In the genomic region with DNA sequence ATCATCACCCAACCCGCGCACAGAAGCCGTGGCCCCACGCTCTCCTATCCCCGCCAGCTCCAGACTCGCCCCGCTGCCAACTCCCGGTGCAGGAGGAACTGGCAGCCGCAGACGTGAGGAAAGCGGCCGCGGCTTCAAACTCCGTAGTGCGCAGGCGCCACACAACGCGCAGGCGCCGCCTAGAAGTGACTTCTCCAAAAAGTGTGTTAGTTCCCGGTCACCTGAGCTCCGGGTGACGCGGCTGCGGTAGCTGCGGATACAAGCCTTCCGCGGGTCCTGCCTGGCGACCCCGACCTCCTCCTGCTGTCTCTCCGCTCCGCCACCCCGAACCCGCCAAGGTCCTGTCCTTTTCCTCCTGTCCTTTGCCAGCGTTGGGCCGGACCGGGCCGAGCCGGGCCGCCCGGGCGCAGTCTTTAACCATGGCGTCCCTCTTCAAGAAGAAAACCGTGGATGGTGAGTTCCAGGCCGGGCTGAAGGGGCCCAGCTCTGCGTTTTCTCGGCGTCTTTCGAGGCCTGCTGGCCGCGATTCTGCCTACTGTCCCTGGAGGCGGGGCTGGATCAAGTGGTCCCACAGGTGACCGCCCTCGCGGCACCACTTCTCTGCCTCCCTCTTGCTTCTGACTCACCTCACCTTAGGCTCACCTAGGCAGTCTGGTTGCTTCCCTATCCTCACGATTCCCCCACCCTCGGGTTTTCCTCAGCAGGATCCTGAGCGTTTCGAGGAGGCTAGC, we compare ENCODE assay signal across 1 cellular context.
TF ChIP-seq lines count a peak whose summit lies in the region.

A gene with protein sequence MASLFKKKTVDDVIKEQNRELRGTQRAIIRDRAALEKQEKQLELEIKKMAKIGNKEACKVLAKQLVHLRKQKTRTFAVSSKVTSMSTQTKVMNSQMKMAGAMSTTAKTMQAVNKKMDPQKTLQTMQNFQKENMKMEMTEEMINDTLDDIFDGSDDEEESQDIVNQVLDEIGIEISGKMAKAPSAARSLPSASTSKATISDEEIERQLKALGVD (plus strand): TSS at position 206 of the 731 bp plus-strand sequence. CDS start 214 bp downstream, at position 420.

TF ChIP-seq in HepG2, 621 proteins besides CTCF, POLR2A, EP300 and RAD21 (continued from another document and continues in another):
- TF ChIP-seq, protein P1, sequence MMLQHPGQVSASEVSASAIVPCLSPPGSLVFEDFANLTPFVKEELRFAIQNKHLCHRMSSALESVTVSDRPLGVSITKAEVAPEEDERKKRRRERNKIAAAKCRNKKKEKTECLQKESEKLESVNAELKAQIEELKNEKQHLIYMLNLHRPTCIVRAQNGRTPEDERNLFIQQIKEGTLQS (CRISPR knock-in tag; IDR thresholded peaks at IDR 0.05): no peak
- TF ChIP-seq HNRNPLL (IDR thresholded peaks at IDR 0.05; ENCODE audit: low read depth, low read length, poor library complexity, severe bottlenecking) (peak; percentile 88), MED13 (CRISPR knock-in tag; IDR thresholded peaks at IDR 0.05) (no peak), ZKSCAN5 (CRISPR knock-in tag; IDR thresholded peaks at IDR 0.05) (no peak), CBX2 (IDR thresholded peaks at IDR 0.05; ENCODE audit: low read depth, low read length) (no peak), CBX2 (CRISPR knock-in tag; IDR thresholded peaks at IDR 0.05; ENCODE audit: low read depth) (no peak), RXRB (CRISPR knock-in tag; IDR thresholded peaks at IDR 0.05; ENCODE audit: borderline replicate concordance) (peak; percentile 62; the same call in 1 of the 2 replicates), PCBP2 (optimal IDR thresholded peaks at IDR 0.05; ENCODE audit: low read depth, low read length, poor library complexity, severe bottlenecking) (no peak), TRIM24 (CRISPR knock-in tag; IDR thresholded peaks at IDR 0.05) (no peak), HES4 (CRISPR knock-in tag; IDR thresholded peaks at IDR 0.05; ENCODE audit: borderline replicate concordance) (no peak), TSC22D2 (CRISPR knock-in tag; IDR thresholded peaks at IDR 0.05; ENCODE audit: borderline replicate concordance) (no peak), ZNF180 (CRISPR knock-in tag; IDR thresholded peaks at IDR 0.05; ENCODE audit: borderline replicate concordance, low read depth) (no peak), MEF2D (CRISPR knock-in tag; IDR thresholded peaks at IDR 0.05) (no peak), FOXA3 (CRISPR knock-in tag; IDR thresholded peaks at IDR 0.05) (peak; percentile 28; the same call in 1 of the 2 replicates), TBX3 (IDR thresholded peaks at IDR 0.05; ENCODE audit: borderline replicate concordance) (no peak), ZNF766 (CRISPR knock-in tag; IDR thresholded peaks at IDR 0.05; ENCODE audit: borderline replicate concordance) (no peak), ZNF451 (CRISPR knock-in tag; IDR thresholded peaks at IDR 0.05) (0 out of 2 replicates have a peak, but pooled peaks have one; percentile 18), GATAD1 (CRISPR knock-in tag; IDR thresholded peaks at IDR 0.05) (peak; percentile 67), NFKB2 (CRISPR knock-in tag; IDR thresholded peaks at IDR 0.05; ENCODE audit: borderline replicate concordance) (peak; percentile 69; the same call in 1 of the 2 replicates), XBP1 (CRISPR knock-in tag; IDR thresholded peaks at IDR 0.05) (no peak), MAFG (CRISPR knock-in tag; IDR thresholded peaks at IDR 0.05) (no peak), KLF9 (CRISPR knock-in tag; IDR thresholded peaks at IDR 0.05; ENCODE audit: low read depth) (no peak), ZNF251 (CRISPR knock-in tag; IDR thresholded peaks at IDR 0.05) (no peak), GTF2F1 (IDR thresholded peaks at IDR 0.05; ENCODE audit: low read length) (no peak), IRF2 (CRISPR knock-in tag; IDR thresholded peaks at IDR 0.05) (peak; percentile 78; the same call in 1 of the 2 replicates), ZNF737 (CRISPR knock-in tag; IDR thresholded peaks at IDR 0.05; ENCODE audit: borderline replicate concordance) (no peak), HOXD1 (CRISPR knock-in tag; IDR thresholded peaks at IDR 0.05) (no peak)
- TF ChIP-seq, protein P2, sequence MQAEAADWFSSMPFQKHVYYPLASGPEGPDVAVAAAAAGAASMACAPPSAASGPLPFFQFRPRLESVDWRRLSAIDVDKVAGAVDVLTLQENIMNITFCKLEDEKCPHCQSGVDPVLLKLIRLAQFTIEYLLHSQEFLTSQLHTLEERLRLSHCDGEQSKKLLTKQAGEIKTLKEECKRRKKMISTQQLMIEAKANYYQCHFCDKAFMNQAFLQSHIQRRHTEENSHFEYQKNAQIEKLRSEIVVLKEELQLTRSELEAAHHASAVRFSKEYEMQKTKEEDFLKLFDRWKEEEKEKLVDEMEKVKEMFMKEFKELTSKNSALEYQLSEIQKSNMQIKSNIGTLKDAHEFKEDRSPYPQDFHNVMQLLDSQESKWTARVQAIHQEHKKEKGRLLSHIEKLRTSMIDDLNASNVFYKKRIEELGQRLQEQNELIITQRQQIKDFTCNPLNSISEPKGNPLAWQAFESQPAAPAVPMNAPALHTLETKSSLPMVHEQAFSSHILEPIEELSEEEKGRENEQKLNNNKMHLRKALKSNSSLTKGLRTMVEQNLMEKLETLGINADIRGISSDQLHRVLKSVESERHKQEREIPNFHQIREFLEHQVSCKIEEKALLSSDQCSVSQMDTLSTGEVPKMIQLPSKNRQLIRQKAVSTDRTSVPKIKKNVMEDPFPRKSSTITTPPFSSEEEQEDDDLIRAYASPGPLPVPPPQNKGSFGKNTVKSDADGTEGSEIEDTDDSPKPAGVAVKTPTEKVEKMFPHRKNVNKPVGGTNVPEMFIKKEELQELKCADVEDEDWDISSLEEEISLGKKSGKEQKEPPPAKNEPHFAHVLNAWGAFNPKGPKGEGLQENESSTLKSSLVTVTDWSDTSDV (CRISPR knock-in tag; IDR thresholded peaks at IDR 0.05): no peak
- TF ChIP-seq, protein P3, sequence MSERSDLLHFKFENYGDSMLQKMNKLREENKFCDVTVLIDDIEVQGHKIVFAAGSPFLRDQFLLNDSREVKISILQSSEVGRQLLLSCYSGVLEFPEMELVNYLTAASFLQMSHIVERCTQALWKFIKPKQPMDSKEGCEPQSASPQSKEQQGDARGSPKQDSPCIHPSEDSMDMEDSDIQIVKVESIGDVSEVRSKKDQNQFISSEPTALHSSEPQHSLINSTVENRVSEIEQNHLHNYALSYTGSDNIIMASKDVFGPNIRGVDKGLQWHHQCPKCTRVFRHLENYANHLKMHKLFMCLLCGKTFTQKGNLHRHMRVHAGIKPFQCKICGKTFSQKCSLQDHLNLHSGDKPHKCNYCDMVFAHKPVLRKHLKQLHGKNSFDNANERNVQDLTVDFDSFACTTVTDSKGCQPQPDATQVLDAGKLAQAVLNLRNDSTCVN (CRISPR knock-in tag; IDR thresholded peaks at IDR 0.05; ENCODE audit: borderline replicate concordance): no peak; the same call in 1 of the 2 replicates
- TF ChIP-seq, protein P4, sequence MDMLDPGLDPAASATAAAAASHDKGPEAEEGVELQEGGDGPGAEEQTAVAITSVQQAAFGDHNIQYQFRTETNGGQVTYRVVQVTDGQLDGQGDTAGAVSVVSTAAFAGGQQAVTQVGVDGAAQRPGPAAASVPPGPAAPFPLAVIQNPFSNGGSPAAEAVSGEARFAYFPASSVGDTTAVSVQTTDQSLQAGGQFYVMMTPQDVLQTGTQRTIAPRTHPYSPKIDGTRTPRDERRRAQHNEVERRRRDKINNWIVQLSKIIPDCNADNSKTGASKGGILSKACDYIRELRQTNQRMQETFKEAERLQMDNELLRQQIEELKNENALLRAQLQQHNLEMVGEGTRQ (IDR thresholded peaks at IDR 0.05; ENCODE audit: low read depth, low read length): no peak
- TF ChIP-seq, protein P4 (CRISPR knock-in tag; IDR thresholded peaks at IDR 0.05; ENCODE audit: borderline replicate concordance): no peak
- TF ChIP-seq, protein P5, sequence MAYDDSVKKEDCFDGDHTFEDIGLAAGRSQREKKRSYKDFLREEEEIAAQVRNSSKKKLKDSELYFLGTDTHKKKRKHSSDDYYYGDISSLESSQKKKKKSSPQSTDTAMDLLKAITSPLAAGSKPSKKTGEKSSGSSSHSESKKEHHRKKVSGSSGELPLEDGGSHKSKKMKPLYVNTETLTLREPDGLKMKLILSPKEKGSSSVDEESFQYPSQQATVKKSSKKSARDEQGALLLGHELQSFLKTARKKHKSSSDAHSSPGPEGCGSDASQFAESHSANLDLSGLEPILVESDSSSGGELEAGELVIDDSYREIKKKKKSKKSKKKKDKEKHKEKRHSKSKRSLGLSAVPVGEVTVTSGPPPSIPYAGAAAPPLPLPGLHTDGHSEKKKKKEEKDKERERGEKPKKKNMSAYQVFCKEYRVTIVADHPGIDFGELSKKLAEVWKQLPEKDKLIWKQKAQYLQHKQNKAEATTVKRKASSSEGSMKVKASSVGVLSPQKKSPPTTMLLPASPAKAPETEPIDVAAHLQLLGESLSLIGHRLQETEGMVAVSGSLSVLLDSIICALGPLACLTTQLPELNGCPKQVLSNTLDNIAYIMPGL (CRISPR knock-in tag; IDR thresholded peaks at IDR 0.05; ENCODE audit: borderline replicate concordance in 1 of 2, low read depth in 1 of 2): peak; percentile 41 to 81; a peak in 3 of 4 replicates
- TF ChIP-seq, protein P6, sequence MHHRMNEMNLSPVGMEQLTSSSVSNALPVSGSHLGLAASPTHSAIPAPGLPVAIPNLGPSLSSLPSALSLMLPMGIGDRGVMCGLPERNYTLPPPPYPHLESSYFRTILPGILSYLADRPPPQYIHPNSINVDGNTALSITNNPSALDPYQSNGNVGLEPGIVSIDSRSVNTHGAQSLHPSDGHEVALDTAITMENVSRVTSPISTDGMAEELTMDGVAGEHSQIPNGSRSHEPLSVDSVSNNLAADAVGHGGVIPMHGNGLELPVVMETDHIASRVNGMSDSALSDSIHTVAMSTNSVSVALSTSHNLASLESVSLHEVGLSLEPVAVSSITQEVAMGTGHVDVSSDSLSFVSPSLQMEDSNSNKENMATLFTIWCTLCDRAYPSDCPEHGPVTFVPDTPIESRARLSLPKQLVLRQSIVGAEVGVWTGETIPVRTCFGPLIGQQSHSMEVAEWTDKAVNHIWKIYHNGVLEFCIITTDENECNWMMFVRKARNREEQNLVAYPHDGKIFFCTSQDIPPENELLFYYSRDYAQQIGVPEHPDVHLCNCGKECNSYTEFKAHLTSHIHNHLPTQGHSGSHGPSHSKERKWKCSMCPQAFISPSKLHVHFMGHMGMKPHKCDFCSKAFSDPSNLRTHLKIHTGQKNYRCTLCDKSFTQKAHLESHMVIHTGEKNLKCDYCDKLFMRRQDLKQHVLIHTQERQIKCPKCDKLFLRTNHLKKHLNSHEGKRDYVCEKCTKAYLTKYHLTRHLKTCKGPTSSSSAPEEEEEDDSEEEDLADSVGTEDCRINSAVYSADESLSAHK (CRISPR knock-in tag; IDR thresholded peaks at IDR 0.05; ENCODE audit: borderline replicate concordance): no peak
- TF ChIP-seq, protein P7, sequence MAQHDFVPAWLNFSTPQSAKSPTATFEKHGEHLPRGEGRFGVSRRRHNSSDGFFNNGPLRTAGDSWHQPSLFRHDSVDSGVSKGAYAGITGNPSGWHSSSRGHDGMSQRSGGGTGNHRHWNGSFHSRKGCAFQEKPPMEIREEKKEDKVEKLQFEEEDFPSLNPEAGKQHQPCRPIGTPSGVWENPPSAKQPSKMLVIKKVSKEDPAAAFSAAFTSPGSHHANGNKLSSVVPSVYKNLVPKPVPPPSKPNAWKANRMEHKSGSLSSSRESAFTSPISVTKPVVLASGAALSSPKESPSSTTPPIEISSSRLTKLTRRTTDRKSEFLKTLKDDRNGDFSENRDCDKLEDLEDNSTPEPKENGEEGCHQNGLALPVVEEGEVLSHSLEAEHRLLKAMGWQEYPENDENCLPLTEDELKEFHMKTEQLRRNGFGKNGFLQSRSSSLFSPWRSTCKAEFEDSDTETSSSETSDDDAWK (CRISPR knock-in tag; IDR thresholded peaks at IDR 0.05): no peak
- TF ChIP-seq, protein P8, sequence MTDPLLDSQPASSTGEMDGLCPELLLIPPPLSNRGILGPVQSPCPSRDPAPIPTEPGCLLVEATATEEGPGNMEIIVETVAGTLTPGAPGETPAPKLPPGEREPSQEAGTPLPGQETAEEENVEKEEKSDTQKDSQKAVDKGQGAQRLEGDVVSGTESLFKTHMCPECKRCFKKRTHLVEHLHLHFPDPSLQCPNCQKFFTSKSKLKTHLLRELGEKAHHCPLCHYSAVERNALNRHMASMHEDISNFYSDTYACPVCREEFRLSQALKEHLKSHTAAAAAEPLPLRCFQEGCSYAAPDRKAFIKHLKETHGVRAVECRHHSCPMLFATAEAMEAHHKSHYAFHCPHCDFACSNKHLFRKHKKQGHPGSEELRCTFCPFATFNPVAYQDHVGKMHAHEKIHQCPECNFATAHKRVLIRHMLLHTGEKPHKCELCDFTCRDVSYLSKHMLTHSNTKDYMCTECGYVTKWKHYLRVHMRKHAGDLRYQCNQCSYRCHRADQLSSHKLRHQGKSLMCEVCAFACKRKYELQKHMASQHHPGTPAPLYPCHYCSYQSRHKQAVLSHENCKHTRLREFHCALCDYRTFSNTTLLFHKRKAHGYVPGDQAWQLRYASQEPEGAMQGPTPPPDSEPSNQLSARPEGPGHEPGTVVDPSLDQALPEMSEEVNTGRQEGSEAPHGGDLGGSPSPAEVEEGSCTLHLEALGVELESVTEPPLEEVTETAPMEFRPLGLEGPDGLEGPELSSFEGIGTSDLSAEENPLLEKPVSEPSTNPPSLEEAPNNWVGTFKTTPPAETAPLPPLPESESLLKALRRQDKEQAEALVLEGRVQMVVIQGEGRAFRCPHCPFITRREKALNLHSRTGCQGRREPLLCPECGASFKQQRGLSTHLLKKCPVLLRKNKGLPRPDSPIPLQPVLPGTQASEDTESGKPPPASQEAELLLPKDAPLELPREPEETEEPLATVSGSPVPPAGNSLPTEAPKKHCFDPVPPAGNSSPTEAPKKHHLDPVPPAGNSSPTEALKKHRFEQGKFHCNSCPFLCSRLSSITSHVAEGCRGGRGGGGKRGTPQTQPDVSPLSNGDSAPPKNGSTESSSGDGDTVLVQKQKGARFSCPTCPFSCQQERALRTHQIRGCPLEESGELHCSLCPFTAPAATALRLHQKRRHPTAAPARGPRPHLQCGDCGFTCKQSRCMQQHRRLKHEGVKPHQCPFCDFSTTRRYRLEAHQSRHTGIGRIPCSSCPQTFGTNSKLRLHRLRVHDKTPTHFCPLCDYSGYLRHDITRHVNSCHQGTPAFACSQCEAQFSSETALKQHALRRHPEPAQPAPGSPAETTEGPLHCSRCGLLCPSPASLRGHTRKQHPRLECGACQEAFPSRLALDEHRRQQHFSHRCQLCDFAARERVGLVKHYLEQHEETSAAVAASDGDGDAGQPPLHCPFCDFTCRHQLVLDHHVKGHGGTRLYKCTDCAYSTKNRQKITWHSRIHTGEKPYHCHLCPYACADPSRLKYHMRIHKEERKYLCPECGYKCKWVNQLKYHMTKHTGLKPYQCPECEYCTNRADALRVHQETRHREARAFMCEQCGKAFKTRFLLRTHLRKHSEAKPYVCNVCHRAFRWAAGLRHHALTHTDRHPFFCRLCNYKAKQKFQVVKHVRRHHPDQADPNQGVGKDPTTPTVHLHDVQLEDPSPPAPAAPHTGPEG (CRISPR knock-in tag; IDR thresholded peaks at IDR 0.05): peak; percentile 58; the same call in 1 of the 2 replicates
- TF ChIP-seq, protein P9, sequence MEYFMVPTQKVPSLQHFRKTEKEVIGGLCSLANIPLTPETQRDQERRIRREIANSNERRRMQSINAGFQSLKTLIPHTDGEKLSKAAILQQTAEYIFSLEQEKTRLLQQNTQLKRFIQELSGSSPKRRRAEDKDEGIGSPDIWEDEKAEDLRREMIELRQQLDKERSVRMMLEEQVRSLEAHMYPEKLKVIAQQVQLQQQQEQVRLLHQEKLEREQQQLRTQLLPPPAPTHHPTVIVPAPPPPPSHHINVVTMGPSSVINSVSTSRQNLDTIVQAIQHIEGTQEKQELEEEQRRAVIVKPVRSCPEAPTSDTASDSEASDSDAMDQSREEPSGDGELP (IDR thresholded peaks at IDR 0.05; ENCODE audit: borderline replicate concordance, low read depth): peak; percentile 66; the same call in 1 of the 2 replicates
